ENCODE assay signal across 17 cellular contexts in genomic region chr6:132364675-132365074, GRCh38. TPM values are rescaled to one million over a fixed set of nuclear protein-coding genes. Genes with fewer than 3 reads are reported as not detected.
DNase-seq lines count a peak whose midpoint lies in the region; ATAC-seq and TF ChIP-seq lines count a peak whose summit lies in the region.
"Had no signal": no experiment of that assay in that cellular context is flagged by ENCODE, and none has a peak within 500 bp of the region (broad histone marks: within the 10 kb centered on the region; RNA-seq: fewer than 3 reads in every experiment).

No MANE protein-coding gene starts in this region.

- H3K4me3 Mint-ChIP-seq in activated naive CD8-positive, alpha-beta T cell treated with anti-CD3 and anti-CD28 coated beads for 36 hours: no peak overlapping the region
- H3K4me3 Mint-ChIP-seq in activated naive CD8-positive, alpha-beta T cell treated with anti-CD3 and anti-CD28 coated beads, Interleukin-2, amount 50 U/mL, for 24 hours: no peak overlapping the region
- no peak overlapping the region for H3K4me3 Mint-ChIP-seq in memory B cell
- H3K4me3 Mint-ChIP-seq: CD8-positive, alpha-beta T cell had no signal

- peak overlapping the region; percentile 82 for H3K27ac Mint-ChIP-seq in activated naive CD8-positive, alpha-beta T cell treated with anti-CD3 and anti-CD28 coated beads for 36 hours
- H3K27ac Mint-ChIP-seq in activated naive CD8-positive, alpha-beta T cell treated with anti-CD3 and anti-CD28 coated beads, Interleukin-2, amount 50 U/mL, for 24 hours: no peak overlapping the region
- peak overlapping the region; percentile 93 for H3K27ac Mint-ChIP-seq in memory B cell
- H3K27ac Mint-ChIP-seq: CD8-positive, alpha-beta T cell had no signal

- no peak for TF ChIP-seq CTCF in WERI-Rb-1 (IDR thresholded peaks at IDR 0.05; ENCODE audit: low read depth, low read length)

- peaks cover 36% of the 10 kb centered on the region for H3K27me3 Mint-ChIP-seq in activated naive CD8-positive, alpha-beta T cell treated with anti-CD3 and anti-CD28 coated beads for 36 hours
- H3K27me3 Mint-ChIP-seq in activated naive CD8-positive, alpha-beta T cell treated with anti-CD3 and anti-CD28 coated beads, Interleukin-2, amount 50 U/mL, for 24 hours: peaks cover 21% of the 10 kb centered on the region
- no peaks in the 10 kb centered on the region for H3K27me3 Mint-ChIP-seq in memory B cell

- no peak for DNase-seq in activated naive CD8-positive, alpha-beta T cell treated with anti-CD3 and anti-CD28 coated beads for 36 hours
- no peak for DNase-seq in activated naive CD8-positive, alpha-beta T cell treated with anti-CD3 and anti-CD28 coated beads, Interleukin-2, amount 50 U/mL, for 24 hours
- DNase-seq in SK-N-DZ (ENCODE audit: low spot score): peak; percentile 52
- no peak for DNase-seq in memory B cell (ENCODE audit: low spot score in 2 of 2)
- no peak for DNase-seq in WERI-Rb-1
- DNase-seq in NCI-H2107 (lab: John Stamatoyannopoulos, UW): no peak
- DNase-seq: 8988T; CD8-positive, alpha-beta T cell; GM23248; KBM-7; NCI-H1048; NCI-H146; NCI-H2081; NCI-H510A treated with DMSO at 0.1 percent for 48 hours; OCI-M1 had no signal

- no peaks in the 10 kb centered on the region for H3K36me3 ChIP-seq in urinary bladder (ENCODE audit: insufficient read depth)
- H3K36me3 ChIP-seq in WERI-Rb-1: no peaks in the 10 kb centered on the region

- no peaks in the 10 kb centered on the region for H3K36me3 Mint-ChIP-seq in activated naive CD8-positive, alpha-beta T cell treated with anti-CD3 and anti-CD28 coated beads for 36 hours
- no peaks in the 10 kb centered on the region for H3K36me3 Mint-ChIP-seq in activated naive CD8-positive, alpha-beta T cell treated with anti-CD3 and anti-CD28 coated beads, Interleukin-2, amount 50 U/mL, for 24 hours (ENCODE audit: low read depth)
- no peaks in the 10 kb centered on the region for H3K36me3 Mint-ChIP-seq in memory B cell
- H3K36me3 Mint-ChIP-seq: CD8-positive, alpha-beta T cell had no signal

- ATAC-seq in activated naive CD8-positive, alpha-beta T cell treated with anti-CD3 and anti-CD28 coated beads, Interleukin-2, amount 50 U/mL, for 24 hours: no peak
- ATAC-seq in memory B cell (ENCODE audit: low read depth) (no peak), GM21423 (IDR thresholded peaks at IDR 0.05; ENCODE audit: unreplicated experiment) (no peak)

- H3K4me1 Mint-ChIP-seq in activated naive CD8-positive, alpha-beta T cell treated with anti-CD3 and anti-CD28 coated beads for 36 hours: peaks cover 34% of the 10 kb centered on the region
- H3K4me1 Mint-ChIP-seq in activated naive CD8-positive, alpha-beta T cell treated with anti-CD3 and anti-CD28 coated beads, Interleukin-2, amount 50 U/mL, for 24 hours: peaks cover 51% of the 10 kb centered on the region
- H3K4me1 Mint-ChIP-seq in memory B cell: peaks cover 35% of the 10 kb centered on the region

- H3K9me3 ChIP-seq in WERI-Rb-1 (ENCODE audit: severe bottlenecking): no peaks in the 10 kb centered on the region

- H3K27me3 ChIP-seq in WERI-Rb-1 (ENCODE audit: insufficient read depth, low read depth, severe bottlenecking): peaks cover 71% of the 10 kb centered on the region

- H3K4me3 ChIP-seq in urinary bladder (ENCODE audit: low read depth, low read length): no peak overlapping the region
- H3K4me3 ChIP-seq in WERI-Rb-1 (ENCODE audit: low read depth, low read length): no peak overlapping the region
- H3K4me3 ChIP-seq: GM23248 had no signal

- peak overlapping the region; percentile 10 for H3K27ac ChIP-seq in urinary bladder (ENCODE audit: low read depth)
- H3K27ac ChIP-seq in WERI-Rb-1: no peak overlapping the region
- H3K27ac ChIP-seq: GM23248 had no signal

- 43% methylated on average over 4 of the region's 4 CpGs for WGBS in urinary bladder

- H3K9me3 Mint-ChIP-seq in activated naive CD8-positive, alpha-beta T cell treated with anti-CD3 and anti-CD28 coated beads for 36 hours: no peaks in the 10 kb centered on the region
- no peaks in the 10 kb centered on the region for H3K9me3 Mint-ChIP-seq in activated naive CD8-positive, alpha-beta T cell treated with anti-CD3 and anti-CD28 coated beads, Interleukin-2, amount 50 U/mL, for 24 hours
- H3K9me3 Mint-ChIP-seq in memory B cell: no peaks in the 10 kb centered on the region
- H3K9me3 Mint-ChIP-seq: CD8-positive, alpha-beta T cell had no signal

- H3K4me1 ChIP-seq in urinary bladder (ENCODE audit: insufficient read depth): no peaks in the 10 kb centered on the region

RNA-seq across cellular contexts. Expression of gene MOXD1, which starts 36.6 kb away (rescaled TPM):
- not detected for total RNA-seq in activated naive CD8-positive, alpha-beta T cell treated with anti-CD3 and anti-CD28 coated beads for 36 hours
- polyA plus RNA-seq in SK-N-DZ (2014; cell fraction: cytosol; rRNA removed): 1.2 and 2.2 TPM in 2 replicates
- polyA plus RNA-seq in SK-N-DZ (2014; cell fraction: nucleus; rRNA removed): 0.21 and 1.8 TPM in 2 replicates
- 123 TPM for total RNA-seq in urinary bladder
- 22.4 TPM for polyA plus RNA-seq in urinary bladder
- total RNA-seq: CD8-positive, alpha-beta T cell had no signal

Comparison
In these comparisons a context has a peak if more than half of its experiments do, and no peak if none do; other contexts are left out.
1. RNA of gene MOXD1, which starts 36.6 kb away (total RNA-seq): 123 TPM in urinary bladder (single experiment); not detected in activated naive CD8-positive, alpha-beta T cell treated with anti-CD3 and anti-CD28 coated beads for 36 hours; every median in the first group is over 100 times any median in the second.